8 cellular contexts compared by ENCODE assay signal in the genomic region with DNA sequence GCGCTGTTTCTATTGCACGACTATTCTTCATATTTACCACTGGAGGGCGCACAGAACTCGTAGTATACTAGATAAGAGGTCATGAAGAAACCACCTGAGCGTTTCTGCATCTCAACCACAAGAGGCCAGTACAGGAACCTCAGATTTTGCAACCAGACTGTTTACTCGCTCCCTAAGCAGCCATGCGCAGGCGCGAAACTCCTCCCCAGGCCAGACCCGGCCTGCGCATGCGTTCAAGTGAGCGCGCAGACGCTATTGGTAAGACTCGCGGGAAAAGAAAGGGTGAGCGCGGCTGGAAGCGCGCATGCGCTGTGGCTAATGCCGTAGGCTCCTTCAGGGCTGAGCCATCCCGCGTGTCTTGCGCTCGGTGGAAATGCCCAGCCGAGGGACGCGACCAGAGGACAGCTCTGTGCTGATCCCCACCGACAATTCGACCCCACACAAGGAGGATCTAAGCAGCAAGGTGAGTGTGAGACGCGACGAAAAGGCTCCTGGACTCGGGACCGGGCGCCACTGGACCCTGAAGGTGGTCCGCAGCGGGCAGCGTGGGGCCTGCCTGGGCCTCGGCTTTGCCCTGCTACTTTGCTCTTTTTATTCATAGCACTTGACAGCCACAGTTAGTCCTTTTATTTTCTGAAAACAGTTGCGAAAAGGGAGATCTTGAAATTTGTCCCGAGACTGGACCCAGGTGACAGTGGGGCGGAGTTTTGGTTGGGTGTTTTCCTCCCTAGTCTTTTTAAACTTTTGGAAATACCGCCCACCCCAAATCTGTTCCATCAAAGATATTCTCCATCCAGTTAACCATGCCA. TPM values are rescaled to one million over a fixed set of nuclear protein-coding genes. Genes with fewer than 3 reads are reported as not detected.
A peak's percentile ranks its signal among the peaks of the same experiment; 100 is the strongest.
DNase-seq lines count a peak whose midpoint lies in the region; ATAC-seq, FAIRE-seq and TF ChIP-seq lines count a peak whose summit lies in the region.

Gene ASNSD1, plus strand, starts transcription at position 312 of the 809 bp plus-strand sequence. CDS start 4,674 bp downstream, outside the sequence.

- TF ChIP-seq EP300 in H1 (IDR thresholded peaks at IDR 0.05; ENCODE audit: borderline replicate concordance in 1 of 2, low read depth in 2 of 2, low read length in 2 of 2) = no peak

- H3K4ac ChIP-seq in H1 (replicated peaks; ENCODE audit: insufficient read length, low read depth, low read length) = no peak within 1 kb of the TSS

- H3K27me3 Mint-ChIP-seq in Caco-2 (ENCODE audit: insufficient read depth, unreplicated experiment) (no peaks in the 10 kb centered on the region), memory B cell (no peaks in the 10 kb centered on the region)

- TF ChIP-seq POLR2A in H1 (IDR thresholded peaks at IDR 0.05; ENCODE audit: control extremely low read depth in 1 of 2, low read depth in 2 of 2, low read length in 2 of 2) = peak; percentile 89 to 95

- H3K4me3 Mint-ChIP-seq in Caco-2 (ENCODE audit: unreplicated experiment) (no peak within 1 kb of the TSS), memory B cell (no peak within 1 kb of the TSS)

- H3K4me3 ChIP-seq in Caco-2 (ENCODE audit: low read depth, low read length) (peak within 1 kb of the TSS; percentile 67), H1 (ENCODE audit: extremely low read depth in 1 of 4, insufficient read depth in 2 of 4, low read depth in 3 of 4, low read length in 4 of 4) (peak within 1 kb of the TSS; percentile 52 to 99 (median 94))

- H3K23me2 ChIP-seq in H1 (ENCODE audit: low read depth, low read length) = peaks cover 2% of the 10 kb centered on the region; the same call in 1 of the 2 replicates

- no peaks in the 10 kb centered on the region for H4K20me1 ChIP-seq in H1 (replicated peaks in 1 of 2; ENCODE audit: control insufficient read depth in 1 of 2, insufficient read depth in 2 of 2, low read length in 2 of 2)

- TF ChIP-seq CTCF in Caco-2 (IDR thresholded peaks at IDR 0.05; ENCODE audit: insufficient read depth in 1 of 2, low read depth in 1 of 2, low read length in 1 of 2, severe bottlenecking in 1 of 2, unreplicated experiment in 1 of 2) (peak; percentile 93 to 96), GM20000 (IDR thresholded peaks at IDR 0.05; ENCODE audit: extremely low read depth, missing control alignments) (peak; percentile 73), H1 (IDR thresholded peaks at IDR 0.05; ENCODE audit: control extremely low read depth in 1 of 3, insufficient read depth in 1 of 3, low read depth in 1 of 3, low read length in 3 of 3) (peak; percentile 14 to 99 (median 96))

- H3K9me3 ChIP-seq in Caco-2 (no peaks in the 10 kb centered on the region), H1 (ENCODE audit: insufficient read depth in 2 of 2, low read depth in 1 of 2, low read length in 1 of 2) (no peaks in the 10 kb centered on the region)

- peak within 1 kb of the TSS; percentile 82 for H2BK12ac ChIP-seq in H1 (ENCODE audit: low read depth, low read length)

- peak; percentile 99 for DNase-seq in Caco-2
- DNase-seq in GM20000 (ENCODE audit: low spot score) = peak; percentile 97
- peak; percentile 100 for DNase-seq in HT-29 (ENCODE audit: low spot score)
- peak; percentile 97 for DNase-seq in NK-92 treated with Interleukin-12 subunit alpha and Interleukin-12 subunit beta, amount 100 ng/mL, for 24 hours (lab: John Stamatoyannopoulos, UW)
- peak; percentile 97 to 100 for DNase-seq in H1 (ENCODE audit: low read depth in 1 of 2, low spot score in 2 of 2)
- DNase-seq in memory B cell (ENCODE audit: low spot score in 2 of 2) = peak; percentile 94 to 99
- DNase-seq in stimulated activated CD8-positive, alpha-beta memory T cell treated with anti-CD3 and anti-CD28 coated beads, Interleukin-12 subunit alpha, Interleukin-12 subunit beta, amount 100 ng/mL, for 24 hours (ENCODE audit: extremely low read depth) = peak; percentile 93

- H3K9me3 Mint-ChIP-seq in Caco-2 (ENCODE audit: unreplicated experiment) (no peaks in the 10 kb centered on the region), memory B cell (no peaks in the 10 kb centered on the region)

- peak within 1 kb of the TSS; percentile 84 to 98 (median 95) for H3K9ac ChIP-seq in H1 (replicated peaks in 1 of 4; ENCODE audit: extremely low read depth in 1 of 4, low read depth in 3 of 4, low read length in 3 of 4)

- no peak within 1 kb of the TSS for H2BK120ac ChIP-seq in H1 (replicated peaks; ENCODE audit: low read depth, low read length)

- H3K79me1 ChIP-seq in H1 (ENCODE audit: low read depth, low read length) = no peaks in the 10 kb centered on the region; the same call in 1 of the 2 replicates

- CTCF ChIA-PET in Caco-2 (lab: Charles Lee) (interaction anchor here (0.6 to 1.9 kb wide), 6 partner anchors 10 to 193 kb away, joined by 3 to 13 read pairs (median 5); partner anchors contain the start of genes ANKAR, OSGEPL1 and SLC40A1), H1 (lab: Charles Lee; ENCODE audit: partially characterized antibody) (interaction anchor here (0.6 to 6.3 kb wide), 27 partner anchors 11 to 1533 kb away, joined by 3 to 82 read pairs (median 4); partner anchors contain the start of genes ANKAR and OSGEPL1)
- CTCF ChIA-PET in activated CD8-positive, alpha-beta memory T cell treated with anti-CD3 and anti-CD28 coated beads for 36 hours (lab: Charles Lee) = interaction anchor here (0.6 to 3.5 kb wide), 14 partner anchors 9 to 410 kb away, joined by 3 to 18 read pairs (median 4); partner anchors contain the start of genes ANKAR and OSGEPL1

- WGBS in H1 (ENCODE audit: extremely low coverage in 1 of 2, insufficient coverage in 1 of 2, insufficient read length in 1 of 2, insufficient replicate concordance in 2 of 2, low coverage in 1 of 2, low lambda C conversion rate in 2 of 2, missing lambda C conversion rate in 1 of 2), 2 experiments = 3% methylated on average over 46 of the region's 46 CpGs; no CpG with 5 or more reads in 1 of the 2 experiments

- intact Hi-C loops in Caco-2 (cut with micrococcal nuclease; ENCODE audit: unreplicated experiment) = loop anchor here (1.0 to 5.0 kb wide), 9 partner anchors 13 to 521 kb away; partner anchors contain the start of genes ANKAR, ORMDL1, OSGEPL1 and PMS1

- H3K14ac ChIP-seq in H1 (ENCODE audit: insufficient read length) = no peak within 1 kb of the TSS

- POLR2A ChIA-PET in Caco-2 (lab: Charles Lee) (no interaction called here), H1 (lab: Charles Lee; ENCODE audit: partially characterized antibody) (interaction anchor here (0.9 to 3.2 kb wide), 5 partner anchors 9 to 74 kb away, joined by 3 to 12 read pairs (median 4); no protein-coding TSS in a partner anchor)
- POLR2A ChIA-PET in activated CD8-positive, alpha-beta memory T cell treated with anti-CD3 and anti-CD28 coated beads for 36 hours (lab: Charles Lee) = interaction anchor here (2.8 to 2.9 kb wide), 2 partner anchors 13 to 101 kb away, joined by 9 to 18 read pairs; partner anchors contain the start of genes ANKAR and OSGEPL1

- no peak within 1 kb of the TSS for H2BK20ac ChIP-seq in H1 (ENCODE audit: low read length)

- peak within 1 kb of the TSS; percentile 97 for H4K8ac ChIP-seq in H1 (ENCODE audit: extremely low read depth, insufficient read depth, low read length)

- peaks cover 0 to 24% of the 10 kb centered on the region in 2 experiments for H3K79me2 ChIP-seq in H1 (ENCODE audit: control insufficient read depth in 1 of 2, insufficient read depth in 2 of 2, low read length in 2 of 2)

- BruUV-seq in Caco-2 (replicated peaks; lab: Mats Ljungman, UMichigan) = TSS peak; percentile 73

- peak within 1 kb of the TSS; percentile 97 for H2AFZ ChIP-seq in H1 (ENCODE audit: low read length)

- peak within 1 kb of the TSS; percentile 87 for H2BK5ac ChIP-seq in H1 (ENCODE audit: low read depth, low read length)

- H3K18ac ChIP-seq in H1 (ENCODE audit: extremely low read depth, low read length) = peak within 1 kb of the TSS; percentile 97; the same call in 1 of the 2 replicates

- peak; percentile 86 for ATAC-seq in memory B cell (ENCODE audit: low read depth)

- no peak within 1 kb of the TSS for H3K23ac ChIP-seq in H1 (ENCODE audit: insufficient read length)

- H3K36me3 Mint-ChIP-seq in Caco-2 (ENCODE audit: insufficient read depth, unreplicated experiment) (peaks cover 5% of the 10 kb centered on the region), memory B cell (peaks cover 4% of the 10 kb centered on the region)

- H3K4me1 Mint-ChIP-seq in Caco-2 (ENCODE audit: low read depth, unreplicated experiment) (no peaks in the 10 kb centered on the region), memory B cell (peaks cover 20% of the 10 kb centered on the region)

- H3K27ac Mint-ChIP-seq in Caco-2 (ENCODE audit: unreplicated experiment) (no peak within 1 kb of the TSS), memory B cell (no peak within 1 kb of the TSS)

- no peak within 1 kb of the TSS for H2AK5ac ChIP-seq in H1 (ENCODE audit: low read depth, low read length)

- peak; percentile 98 for FAIRE-seq in H1 (lab: Jason Lieb, UNC)

- peak within 1 kb of the TSS; percentile 92 for H3K56ac ChIP-seq in H1 (replicated peaks; ENCODE audit: insufficient read length, low read depth, low read length)

- H4K91ac ChIP-seq in H1 (replicated peaks; ENCODE audit: insufficient read length, low read length) = peak within 1 kb of the TSS; percentile 97

- H3K36me3 ChIP-seq in Caco-2 (ENCODE audit: control insufficient read depth, insufficient read depth, low read length) = no peaks in the 10 kb centered on the region
- peaks cover 0 to 10% (median 3%) of the 10 kb centered on the region in 4 experiments; a peak in 3 of 8 replicates for H3K36me3 ChIP-seq in H1 (ENCODE audit: control insufficient read depth in 2 of 4, insufficient read depth in 4 of 4, low read length in 3 of 4)

- TF ChIP-seq RAD21 in H1 (IDR thresholded peaks at IDR 0.05 in 1 of 2, conservative IDR thresholded peaks at IDR 0.05 in 1 of 2; ENCODE audit: low read depth in 2 of 2, low read length in 2 of 2) = peak; percentile 88 to 94

- H2BK15ac ChIP-seq in H1 (ENCODE audit: low read length) = 0 out of 2 replicates have a peak within 1 kb of the TSS, but pooled peaks have one; percentile 53

- H3K27ac ChIP-seq in H1 (ENCODE audit: low read depth, low read length) = peak within 1 kb of the TSS; percentile 87; the same call in 1 of the 2 replicates

- H3K27me3 ChIP-seq in Caco-2 (replicated peaks; ENCODE audit: control insufficient read depth, insufficient read depth, low read length) (no peaks in the 10 kb centered on the region), H1 (replicated peaks in 1 of 4; ENCODE audit: control insufficient read depth in 3 of 4, extremely low read depth in 1 of 4, insufficient read depth in 3 of 4, low read length in 3 of 4) (no peaks in the 10 kb centered on the region)

- H3K4me2 ChIP-seq in H1 (ENCODE audit: insufficient read depth in 1 of 2, low read depth in 2 of 2, low read length in 2 of 2) = peak within 1 kb of the TSS; percentile 92 to 94

- peaks cover 22% of the 10 kb centered on the region for H3K4me1 ChIP-seq in Caco-2
- peaks cover 0 to 5% (median 0%) of the 10 kb centered on the region in 4 experiments; a peak in 2 of 7 replicates for H3K4me1 ChIP-seq in H1 (replicated peaks in 1 of 4; ENCODE audit: control insufficient read depth in 3 of 4, insufficient read depth in 4 of 4, low read length in 3 of 4)

- H4K5ac ChIP-seq in H1 (ENCODE audit: insufficient read length, low read depth, low read length) = peak within 1 kb of the TSS; percentile 74

RNA-seq across cellular contexts. Expression of gene ASNSD1, which starts in this region (rescaled TPM):
- total RNA-seq in Caco-2 (2022) = 39.2 and 49.4 TPM in 2 replicates
- total RNA-seq in HT-29 (2014; rRNA removed; shearing (Covaris generic)) = 20.0 and 20.9 TPM in 2 replicates
- 10 to 100 TPM; 52.1 to 54.4 TPM for total RNA-seq in activated CD8-positive, alpha-beta memory T cell treated with anti-CD3 and anti-CD28 coated beads for 36 hours
- 37.7 and 44.8 TPM in 2 replicates for total RNA-seq in H1 (2021; fragmentation: NEBNext Ultra II Directional; extraction: Animal tissue kit (Norgen Biotek cat#: 25700))
- 7.1 and 14.1 TPM in 2 replicates for polyA plus RNA-seq in H1 (2011; rRNA removed)
- 25.6 TPM for polyA plus RNA-seq in H1 (2011; cell fraction: cytosol; rRNA removed)
- 5.2 TPM for polyA plus RNA-seq in H1 (2011; cell fraction: nucleus; rRNA removed)
- polyA plus RNA-seq in H1 (2012, experiment 1 of 2) = 22.2 to 46.5 TPM (median 24.8 TPM) in 4 replicates
- 4.0 TPM for polyA plus RNA-seq in H1 (2012, experiment 2 of 2)
- polyA plus RNA-seq in H1 (2013, experiment 1 of 2) = 60.0 TPM
- polyA plus RNA-seq in H1 (2013, experiment 2 of 2) = 64.5 TPM
- 17.7 and 24.4 TPM in 2 replicates for polyA minus RNA-seq in H1 (2011; rRNA and poly(A)+ RNA removed)
- polyA minus RNA-seq in H1 (2011; cell fraction: cytosol; rRNA and poly(A)+ RNA removed) = 82.5 TPM
- polyA minus RNA-seq in H1 (2011; cell fraction: nucleus; rRNA and poly(A)+ RNA removed) = 14.6 TPM

Comparison
In these comparisons a context has a peak if more than half of its experiments do, and no peak if none do; other contexts are left out.
1. Peak in every context shown above with its lines: DNase-seq, ATAC-seq, H3K4me3 ChIP-seq and H3K27ac ChIP-seq.